ENCODE assay signal across 1 cellular context in the genomic region with DNA sequence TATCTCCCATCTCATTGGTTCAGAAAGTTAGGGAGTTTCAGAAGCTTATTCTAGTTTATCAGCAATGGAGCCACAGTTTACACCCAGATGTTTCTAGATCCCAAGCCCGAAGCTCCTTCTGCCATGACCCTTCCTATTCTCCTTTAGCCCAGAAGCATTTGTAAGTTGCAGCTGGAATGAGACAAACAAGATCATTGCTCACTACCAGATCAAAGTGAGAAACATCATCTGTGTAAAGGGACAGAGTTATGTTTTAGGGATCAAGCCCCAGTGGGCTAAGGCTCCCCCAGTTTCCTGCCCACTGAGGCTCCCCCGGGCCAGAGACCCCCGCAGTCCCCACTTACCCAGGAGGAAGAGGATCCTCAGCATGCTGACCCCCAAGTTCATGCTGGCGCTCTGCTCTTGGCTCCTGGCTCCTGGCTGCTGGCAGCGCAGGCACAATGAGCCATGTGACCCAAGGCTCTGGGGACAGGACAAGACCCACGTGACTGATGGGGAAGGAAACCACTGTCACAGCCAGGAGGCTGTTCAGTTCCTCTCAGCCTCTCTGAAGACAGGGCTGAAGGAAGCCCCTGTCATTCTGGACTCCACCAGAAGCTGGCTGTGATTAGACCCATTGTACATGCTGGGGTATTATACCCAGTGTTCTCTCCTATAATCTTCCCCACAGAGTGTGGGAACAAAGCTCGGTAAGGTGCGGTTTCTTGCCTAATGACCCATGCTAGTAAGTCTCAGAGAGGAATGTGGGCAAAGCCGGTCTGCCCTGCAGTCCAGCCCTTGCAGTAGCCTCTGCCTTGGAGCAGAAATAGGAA.
TF ChIP-seq lines count a peak whose summit lies in the region.

Gene TMEM273, minus strand, starts transcription at position 442 of the 812 bp plus-strand sequence. Its CDS starts 55 bp downstream, at position 387.

TF ChIP-seq in HepG2, 621 proteins besides CTCF, POLR2A, EP300 and RAD21 (continued from another document):
- TF ChIP-seq, protein P1, sequence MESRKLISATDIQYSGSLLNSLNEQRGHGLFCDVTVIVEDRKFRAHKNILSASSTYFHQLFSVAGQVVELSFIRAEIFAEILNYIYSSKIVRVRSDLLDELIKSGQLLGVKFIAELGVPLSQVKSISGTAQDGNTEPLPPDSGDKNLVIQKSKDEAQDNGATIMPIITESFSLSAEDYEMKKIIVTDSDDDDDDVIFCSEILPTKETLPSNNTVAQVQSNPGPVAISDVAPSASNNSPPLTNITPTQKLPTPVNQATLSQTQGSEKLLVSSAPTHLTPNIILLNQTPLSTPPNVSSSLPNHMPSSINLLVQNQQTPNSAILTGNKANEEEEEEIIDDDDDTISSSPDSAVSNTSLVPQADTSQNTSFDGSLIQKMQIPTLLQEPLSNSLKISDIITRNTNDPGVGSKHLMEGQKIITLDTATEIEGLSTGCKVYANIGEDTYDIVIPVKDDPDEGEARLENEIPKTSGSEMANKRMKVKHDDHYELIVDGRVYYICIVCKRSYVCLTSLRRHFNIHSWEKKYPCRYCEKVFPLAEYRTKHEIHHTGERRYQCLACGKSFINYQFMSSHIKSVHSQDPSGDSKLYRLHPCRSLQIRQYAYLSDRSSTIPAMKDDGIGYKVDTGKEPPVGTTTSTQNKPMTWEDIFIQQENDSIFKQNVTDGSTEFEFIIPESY (CRISPR knock-in tag; IDR thresholded peaks at IDR 0.05): no peak
